Comparison of ENCODE assay signal across 15 cellular contexts in the genomic region with DNA sequence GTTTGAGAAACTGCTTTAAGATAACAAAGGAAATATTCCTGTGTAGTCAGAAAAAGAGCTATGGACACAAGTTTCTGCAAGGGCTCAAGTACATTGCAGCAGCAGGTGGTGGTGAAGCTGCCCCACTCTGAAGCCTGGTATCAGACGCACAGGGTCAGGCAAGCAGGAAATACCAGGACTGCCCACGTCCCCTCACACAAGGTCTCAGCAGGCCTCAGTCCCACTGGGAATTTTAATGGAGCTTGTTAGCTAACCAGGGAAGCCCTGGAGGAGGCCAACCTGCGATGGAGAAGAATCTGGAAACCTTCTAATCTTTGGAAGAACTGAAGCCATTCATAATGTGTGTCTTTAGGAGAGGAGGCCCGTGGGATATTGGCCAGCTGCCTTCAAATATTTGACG.
DNase-seq lines count a peak whose midpoint lies in the region; ATAC-seq and TF ChIP-seq lines count a peak whose summit lies in the region.
"Had no signal": no experiment of that assay in that cellular context is flagged by ENCODE, and none has a peak within 500 bp of the region (broad histone marks: within the 10 kb centered on the region; RNA-seq: fewer than 3 reads in every experiment).

No MANE protein-coding gene starts in this region.

- peak overlapping the region in 6 of 10 donors; percentile 6 to 63 (median 34) for H3K27ac ChIP-seq in heart right ventricle
- H3K27ac ChIP-seq in right atrium auricular region: no peak overlapping the region
- H3K27ac ChIP-seq in ascending aorta: peak overlapping the region; percentile 26 to 41

- no peak overlapping the region for H3K4me3 Mint-ChIP-seq in nephron
- H3K4me3 Mint-ChIP-seq: B cell; CD4-positive, alpha-beta T cell; GM23338 had no signal

- DNase-seq in heart right ventricle (no peak), right atrium auricular region (ENCODE audit: low spot score) (no peak), ascending aorta (ENCODE audit: low spot score in 2 of 2) (no peak), NCI-H510A (lab: John Stamatoyannopoulos, UW) (no peak)
- DNase-seq in stimulated activated CD4-positive, alpha-beta T cell treated with anti-CD3 and anti-CD28 coated beads, Interleukin-15, amount 100 ng/mL, for 24 hours: no peak
- DNase-seq: C1 segment of cervical spinal cord; CD4-positive, alpha-beta T cell; DMS153; DMS79 treated with DMSO at 0.1 percent for 48 hours; EL; H7 had no signal

- peaks cover 63% of the 10 kb centered on the region for H3K4me1 Mint-ChIP-seq in nephron
- H3K4me1 Mint-ChIP-seq: B cell had no signal

- peaks cover 5% of the 10 kb centered on the region for H3K27me3 Mint-ChIP-seq in nephron (ENCODE audit: low read depth)
- H3K27me3 Mint-ChIP-seq: B cell; CD4-positive, alpha-beta T cell had no signal

- no peaks in the 10 kb centered on the region for H3K36me3 Mint-ChIP-seq in nephron (ENCODE audit: low read depth)

- H3K9me3 Mint-ChIP-seq in nephron: no peaks in the 10 kb centered on the region
- H3K9me3 Mint-ChIP-seq: CD4-positive, alpha-beta T cell; GM23338 had no signal

- ATAC-seq in heart right ventricle: no peak
- no peak for ATAC-seq in GM21619 (IDR thresholded peaks at IDR 0.05; ENCODE audit: unreplicated experiment)
- ATAC-seq: GM23338 had no signal

- WGBS in heart right ventricle, 2 donors: 48 to 53% methylated on average over 5 of the region's 5 CpGs

- H3K36me3 ChIP-seq in heart right ventricle: no peaks in the 10 kb centered on the region
- no peaks in the 10 kb centered on the region for H3K36me3 ChIP-seq in right atrium auricular region
- no peaks in the 10 kb centered on the region for H3K36me3 ChIP-seq in ascending aorta

- H3K27me3 ChIP-seq in heart right ventricle: no peaks in the 10 kb centered on the region
- H3K27me3 ChIP-seq in right atrium auricular region: no peaks in the 10 kb centered on the region
- H3K27me3 ChIP-seq in ascending aorta: no peaks in the 10 kb centered on the region

- intact Hi-C loops in heart right ventricle (cut with DNase I): loop anchor here in 2 of 10 donors (10.0 kb wide), 2 partner anchors 101 to 281 kb away; partner anchors contain the start of gene NCK2 (in 1 of the 2)
- intact Hi-C loops in ascending aorta (cut with DNase I): no loop called here

- H3K4me1 ChIP-seq in heart right ventricle (peaks cover 2 to 58% (median 28%) of the 10 kb centered on the region in 9 donors), right atrium auricular region (peaks cover 0 to 20% of the 10 kb centered on the region in 2 donors), ascending aorta (peaks cover 2 to 19% of the 10 kb centered on the region in 2 donors)

- peak overlapping the region in 2 of 3 experiments; percentile 28 to 44 for H3K27ac Mint-ChIP-seq in nephron
- H3K27ac Mint-ChIP-seq: B cell; CD4-positive, alpha-beta T cell; GM23338 had no signal

- no peaks in the 10 kb centered on the region for H3K9me3 ChIP-seq in heart right ventricle
- no peaks in the 10 kb centered on the region for H3K9me3 ChIP-seq in right atrium auricular region
- H3K9me3 ChIP-seq in ascending aorta: no peaks in the 10 kb centered on the region

- TF ChIP-seq CTCF in heart right ventricle (IDR thresholded peaks at IDR 0.05): no peak
- TF ChIP-seq CTCF in right atrium auricular region (IDR thresholded peaks at IDR 0.05): no peak
- TF ChIP-seq CTCF in ascending aorta (IDR thresholded peaks at IDR 0.05): no peak
- no peak for TF ChIP-seq CTCF in nephron (IDR thresholded peaks at IDR 0.05; ENCODE audit: unreplicated experiment in 3 of 3)

- H3K4me3 ChIP-seq in heart right ventricle (no peak overlapping the region), right atrium auricular region (no peak overlapping the region), ascending aorta (no peak overlapping the region)
- H3K4me3 ChIP-seq: GM23338 had no signal

Comparison
In these comparisons a context has a peak if more than half of its experiments do, and no peak if none do; other contexts are left out.
1. H3K27ac ChIP-seq: peak in heart right ventricle (6 of 10) and ascending aorta (2 of 2); none in right atrium auricular region (0 of 2).